In the genomic region with DNA sequence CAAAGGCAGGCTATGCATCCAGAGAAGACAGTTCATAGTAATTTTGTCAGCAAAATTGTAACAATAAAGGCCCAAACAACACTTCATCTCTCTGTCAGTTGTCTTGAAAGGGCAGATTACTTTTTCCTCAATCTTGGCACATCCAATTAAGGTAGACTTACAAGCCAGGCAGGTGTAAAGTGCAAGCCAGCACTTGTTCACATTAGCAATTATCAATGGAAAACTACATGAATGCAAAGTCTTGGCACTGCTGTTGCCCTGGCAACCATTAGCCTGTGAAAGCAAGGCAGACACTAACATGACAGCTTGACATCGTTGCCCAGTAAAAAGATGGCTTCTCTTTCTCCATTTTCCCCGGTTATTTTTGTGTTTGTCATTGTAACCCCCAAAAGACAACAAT, we compare ENCODE assay signal across 16 cellular contexts.
DNase-seq lines count a peak whose midpoint lies in the region; ATAC-seq and TF ChIP-seq lines count a peak whose summit lies in the region.
"Had no signal": no experiment of that assay in that cellular context is flagged by ENCODE, and none has a peak within 500 bp of the region (broad histone marks: within the 10 kb centered on the region; RNA-seq: fewer than 3 reads in every experiment).

No MANE protein-coding gene starts in this region.

- no peak overlapping the region for H3K4me3 ChIP-seq in MM.1S (ENCODE audit: low read length)
- H3K4me3 ChIP-seq in ascending aorta: no peak overlapping the region

- H3K4me1 Mint-ChIP-seq in brain (peaks cover 30% of the 10 kb centered on the region), nephron (peaks cover 6% of the 10 kb centered on the region)
- H3K4me1 Mint-ChIP-seq: CD4-positive, alpha-beta memory T cell had no signal

- ATAC-seq in HG03565 (IDR thresholded peaks at IDR 0.05; ENCODE audit: unreplicated experiment): no peak
- ATAC-seq in GM21825 (IDR thresholded peaks at IDR 0.05; ENCODE audit: unreplicated experiment): no peak

- peaks cover 3 to 14% (median 3%) of the 10 kb centered on the region in 5 experiments for H3K9me3 Mint-ChIP-seq in brain
- H3K9me3 Mint-ChIP-seq in nephron: peaks cover 2% of the 10 kb centered on the region

- H3K27me3 ChIP-seq in MM.1S (replicated peaks; ENCODE audit: insufficient read depth, low read length): no peaks in the 10 kb centered on the region
- no peaks in the 10 kb centered on the region for H3K27me3 ChIP-seq in ascending aorta
- H3K27me3 ChIP-seq: BE2C had no signal

- TF ChIP-seq CTCF in brain (conservative IDR thresholded peaks at IDR 0.05): no peak
- no peak for TF ChIP-seq CTCF in nephron (IDR thresholded peaks at IDR 0.05; ENCODE audit: unreplicated experiment in 3 of 3)
- TF ChIP-seq CTCF in MM.1S (IDR thresholded peaks at IDR 0.05; ENCODE audit: low read length): no peak
- TF ChIP-seq CTCF in ascending aorta (IDR thresholded peaks at IDR 0.05): no peak

- DNase-seq in NCI-H1105 treated with DMSO at 0.1 percent for 48 hours (lab: John Stamatoyannopoulos, UW): peak; percentile 99
- peak; percentile 7 for DNase-seq in NCI-H2171 (lab: John Stamatoyannopoulos, UW)
- no peak for DNase-seq in MM.1S
- DNase-seq in ascending aorta (ENCODE audit: low spot score in 2 of 2): no peak
- DNase-seq: ACHN; BE2C; CD4-positive, alpha-beta memory T cell; H7; KG1; NCI-H1092; NCI-H187 treated with DMSO at 0.1 percent for 48 hours; NCI-H226 had no signal

- H3K9ac ChIP-seq in MM.1S (ENCODE audit: low read length): no peak overlapping the region

- intact Hi-C loops in ascending aorta (cut with DNase I): no loop called here

- H4K20me1 ChIP-seq in MM.1S (ENCODE audit: insufficient read depth, low read length): no peaks in the 10 kb centered on the region

- peaks cover 3% of the 10 kb centered on the region for H3K27me3 Mint-ChIP-seq in brain
- H3K27me3 Mint-ChIP-seq in nephron (ENCODE audit: low read depth): no peaks in the 10 kb centered on the region
- H3K27me3 Mint-ChIP-seq: CD4-positive, alpha-beta memory T cell had no signal

- H3K36me3 Mint-ChIP-seq in brain: no peaks in the 10 kb centered on the region
- H3K36me3 Mint-ChIP-seq in nephron (ENCODE audit: low read depth): no peaks in the 10 kb centered on the region
- H3K36me3 Mint-ChIP-seq: CD4-positive, alpha-beta memory T cell had no signal

- H3K36me3 ChIP-seq in MM.1S (replicated peaks; ENCODE audit: insufficient read depth, low read length) (no peaks in the 10 kb centered on the region), ascending aorta (no peaks in the 10 kb centered on the region)
- H3K36me3 ChIP-seq: BE2C had no signal

- no peak overlapping the region for H3K27ac ChIP-seq in MM.1S (ENCODE audit: low read length)
- no peak overlapping the region for H3K27ac ChIP-seq in ascending aorta

- H2AFZ ChIP-seq in MM.1S (ENCODE audit: low read length): no peak overlapping the region

- H3K4me3 Mint-ChIP-seq in brain: peak overlapping the region in 1 of 5 experiments; percentile 1
- no peak overlapping the region for H3K4me3 Mint-ChIP-seq in nephron
- H3K4me3 Mint-ChIP-seq: CD4-positive, alpha-beta memory T cell had no signal

- H3K27ac Mint-ChIP-seq in brain (peak overlapping the region in 3 of 5 experiments; percentile 24 to 67 (median 48)), nephron (peak overlapping the region; percentile 81 to 95 (median 95))
- H3K27ac Mint-ChIP-seq: CD4-positive, alpha-beta memory T cell had no signal

- no peaks in the 10 kb centered on the region for H3K9me2 ChIP-seq in MM.1S (replicated peaks; ENCODE audit: insufficient read depth, low read length)

- no peaks in the 10 kb centered on the region for H3F3A ChIP-seq in MM.1S (ENCODE audit: insufficient read depth, low read length)

- H3K9me3 ChIP-seq in MM.1S (replicated peaks; ENCODE audit: insufficient read depth, low read length): no peaks in the 10 kb centered on the region
- no peaks in the 10 kb centered on the region for H3K9me3 ChIP-seq in ascending aorta
- H3K9me3 ChIP-seq: BE2C had no signal

- H3K79me2 ChIP-seq in MM.1S (ENCODE audit: low read length): no peaks in the 10 kb centered on the region

- H3K4me2 ChIP-seq in MM.1S (ENCODE audit: low read depth, low read length): no peak overlapping the region

- H3K4me1 ChIP-seq in MM.1S (ENCODE audit: low read length): no peaks in the 10 kb centered on the region
- H3K4me1 ChIP-seq in ascending aorta: no peaks in the 10 kb centered on the region
- H3K4me1 ChIP-seq: BE2C had no signal

Comparison
In these comparisons a context has a peak if more than half of its experiments do, and no peak if none do; other contexts are left out.
1. DNase-seq: peak in NCI-H1105 treated with DMSO at 0.1 percent for 48 hours (single experiment) and NCI-H2171 (single experiment); none in MM.1S (single experiment) and ascending aorta (0 of 2).